12 cellular contexts compared by ENCODE assay signal in the genomic region with DNA sequence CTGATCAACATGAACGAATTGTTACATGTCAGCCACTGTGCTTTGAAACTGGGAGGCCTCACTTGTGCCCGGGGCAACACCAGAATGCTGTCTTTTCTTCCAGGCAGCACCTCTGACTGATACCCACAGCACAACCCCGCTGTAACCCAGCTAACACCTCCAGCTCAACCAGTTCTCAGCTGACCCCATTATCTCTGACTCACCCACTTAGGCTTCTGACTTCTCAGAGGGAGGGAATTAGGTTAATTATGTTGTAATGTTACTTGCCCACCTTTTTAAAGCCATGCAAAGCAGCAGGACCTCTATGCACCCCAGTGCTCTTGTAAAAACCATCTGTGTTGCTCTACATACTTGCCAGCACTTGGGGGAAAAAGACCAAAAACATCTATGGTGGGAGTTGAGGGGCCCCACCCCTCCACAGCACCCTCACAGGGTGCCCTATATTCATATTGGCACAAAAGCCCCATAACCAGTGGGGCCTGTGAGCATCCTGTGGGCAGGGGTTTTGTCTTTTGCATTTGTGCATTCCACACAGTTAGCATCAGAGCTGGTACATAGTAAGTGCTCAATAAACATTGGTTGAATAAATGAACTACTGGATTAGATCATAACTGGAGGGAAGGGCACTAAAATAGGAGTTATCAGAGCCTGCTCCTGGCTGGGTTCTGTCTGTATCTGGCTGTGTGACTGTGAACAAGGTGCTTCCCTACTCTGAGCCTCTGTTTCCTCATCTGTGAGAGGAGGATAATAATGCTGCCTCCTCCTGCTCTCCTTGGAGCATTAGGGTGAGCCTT. TPM values are rescaled to one million over a fixed set of nuclear protein-coding genes. Genes with fewer than 3 reads are reported as not detected.
DNase-seq lines count a peak whose midpoint lies in the region; ATAC-seq, FAIRE-seq and TF ChIP-seq lines count a peak whose summit lies in the region.
"Had no signal": no experiment of that assay in that cellular context is flagged by ENCODE, and none has a peak within 500 bp of the region (broad histone marks: within the 10 kb centered on the region; RNA-seq: fewer than 3 reads in every experiment).

No MANE protein-coding gene starts in this region.

- no TSS peak for BruUV-seq in K562 (replicated peaks; lab: Mats Ljungman, UMichigan)

- no peaks in the 10 kb centered on the region for H3K9me1 ChIP-seq in K562 (ENCODE audit: control insufficient read depth, insufficient read depth, low read length)

- H2AFZ ChIP-seq in K562 (ENCODE audit: low read depth, low read length): no peak overlapping the region

- no peak for TF ChIP-seq RAD21 in K562 (CRISPR knock-in tag; conservative IDR thresholded peaks at IDR 0.05 in 1 of 2, IDR thresholded peaks at IDR 0.05 in 1 of 2)

- peak; percentile 39 for DNase-seq in DMS 273 (lab: John Stamatoyannopoulos, UW; ENCODE audit: unreplicated experiment)
- DNase-seq in DMS 273 treated with DMSO at 0.1 percent for 48 hours (lab: John Stamatoyannopoulos, UW): no peak
- DNase-seq in NCI-H1436 (lab: John Stamatoyannopoulos, UW): peak; percentile 41
- no peak for DNase-seq in K562 (ENCODE audit: extremely low read depth in 1 of 4, low spot score in 3 of 4)
- DNase-seq in omental fat pad (ENCODE audit: low spot score): no peak
- DNase-seq in activated effector memory CD4-positive, alpha-beta T cell treated with anti-CD3 and anti-CD28 coated beads, Interleukin-2, amount 50 U/mL, for 16 hours: no peak
- no peak for DNase-seq in NCI-H2196 (lab: John Stamatoyannopoulos, UW; ENCODE audit: unreplicated experiment)
- DNase-seq: lower lobe of right lung, testis had no signal

- no peak for TF ChIP-seq EP300 in K562 (IDR thresholded peaks at IDR 0.05; ENCODE audit: low read length)

- no peak overlapping the region for H3K27ac ChIP-seq in K562 (ENCODE audit: extremely low read depth, low read depth, low read length)
- H3K27ac ChIP-seq: 22Rv1, lower lobe of right lung, testis had no signal

- no peaks in the 10 kb centered on the region for H3K79me2 ChIP-seq in K562 (ENCODE audit: control insufficient read depth, insufficient read depth, low read length)

- TF ChIP-seq POLR2A in K562 (conservative IDR thresholded peaks at IDR 0.05): no peak

- POLR2A ChIA-PET in K562 (lab: Yijun Ruan, JAX): interaction anchor here (0.6 kb wide), 2 partner anchors 30 to 332 kb away, joined by 3 read pairs; no protein-coding TSS in a partner anchor

- H3K9ac ChIP-seq in K562 (ENCODE audit: insufficient read depth in 1 of 2, low read depth in 2 of 2, low read length in 2 of 2): no peak overlapping the region

- CTCF ChIA-PET in K562 (lab: Yijun Ruan, JAX; ENCODE audit: low intra/inter-chr PET ratio): no interaction called here

- no peaks in the 10 kb centered on the region for H3K36me3 ChIP-seq in K562 (ENCODE audit: control insufficient read depth, insufficient read depth, low read length)
- H3K36me3 ChIP-seq: lower lobe of right lung had no signal

- ATAC-seq in K562: no peak
- ATAC-seq in omental fat pad (ENCODE audit: low FRiP score): peak; percentile 87
- no peak for ATAC-seq in HG02642 (IDR thresholded peaks at IDR 0.05; ENCODE audit: poor library complexity, unreplicated experiment)
- ATAC-seq: lower lobe of right lung had no signal

- no peak for FAIRE-seq in K562 (lab: Jason Lieb, UNC)

- intact Hi-C loops in K562 (cut with micrococcal nuclease): no loop called here

- 0 out of 2 replicates have a peak, but pooled peaks cover 3% of the 10 kb centered on the region for H3K9me3 ChIP-seq in K562 (replicated peaks; ENCODE audit: control insufficient read depth, insufficient read depth, low read depth, low read length)
- H3K9me3 ChIP-seq: lower lobe of right lung, testis had no signal

- H4K20me1 ChIP-seq in K562 (replicated peaks; ENCODE audit: control insufficient read depth, insufficient read depth, low read length): no peaks in the 10 kb centered on the region; the same call in 1 of the 2 replicates

- peaks cover 38 to 68% of the 10 kb centered on the region in 2 experiments for H3K27me3 ChIP-seq in K562 (ENCODE audit: control insufficient read depth in 2 of 2, insufficient read depth in 2 of 2, low read length in 2 of 2)
- H3K27me3 ChIP-seq: testis had no signal

- no peak overlapping the region for H3K4me3 ChIP-seq in K562
- H3K4me3 ChIP-seq: lower lobe of right lung, testis had no signal

- no peak overlapping the region for H3K4me2 ChIP-seq in K562 (ENCODE audit: insufficient read depth, low read length)

- TF ChIP-seq CTCF in K562 (IDR thresholded peaks at IDR 0.05 in 2 of 3, conservative IDR thresholded peaks at IDR 0.05 in 1 of 3; ENCODE audit: insufficient read depth in 2 of 3, low read depth in 1 of 3, low read length in 3 of 3) (no peak), omental fat pad (IDR thresholded peaks at IDR 0.05) (no peak)

- in situ Hi-C loops in K562 (cut with MboI): no loop called here

- 5% methylated on average over 3 of the region's 3 CpGs for WGBS in K562 (ENCODE audit: insufficient coverage, low coverage, missing lambda C conversion rate)

- no peaks in the 10 kb centered on the region; a peak in 2 of 5 replicates for H3K4me1 ChIP-seq in K562 (replicated peaks in 1 of 2; ENCODE audit: control insufficient read depth in 2 of 2, insufficient read depth in 2 of 2, low read length in 2 of 2)
- H3K4me1 ChIP-seq: lower lobe of right lung had no signal

TF ChIP-seq in K562, 482 proteins besides CTCF, POLR2A, EP300 and RAD21 (continues in another document):
- TF ChIP-seq RBM25 (IDR thresholded peaks at IDR 0.05; ENCODE audit: low read depth, low read length, severe bottlenecking) (peak; percentile 13), JUND (IDR thresholded peaks at IDR 0.05; ENCODE audit: borderline replicate concordance, low read depth, low read length) (peak; percentile 44; the same call in 1 of the 2 replicates), JUND (tag; IDR thresholded peaks at IDR 0.05; ENCODE audit: borderline replicate concordance, low read depth, low read length) (no peak; the same call in 2 of the 3 replicates)
- TF ChIP-seq, protein P1, sequence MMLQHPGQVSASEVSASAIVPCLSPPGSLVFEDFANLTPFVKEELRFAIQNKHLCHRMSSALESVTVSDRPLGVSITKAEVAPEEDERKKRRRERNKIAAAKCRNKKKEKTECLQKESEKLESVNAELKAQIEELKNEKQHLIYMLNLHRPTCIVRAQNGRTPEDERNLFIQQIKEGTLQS (IDR thresholded peaks at IDR 0.05): 0 out of 2 replicates have a peak, but pooled peaks have one; percentile 7
- TF ChIP-seq, protein P1 (CRISPR knock-in tag; conservative IDR thresholded peaks at IDR 0.05): no peak
- TF ChIP-seq, protein P2, sequence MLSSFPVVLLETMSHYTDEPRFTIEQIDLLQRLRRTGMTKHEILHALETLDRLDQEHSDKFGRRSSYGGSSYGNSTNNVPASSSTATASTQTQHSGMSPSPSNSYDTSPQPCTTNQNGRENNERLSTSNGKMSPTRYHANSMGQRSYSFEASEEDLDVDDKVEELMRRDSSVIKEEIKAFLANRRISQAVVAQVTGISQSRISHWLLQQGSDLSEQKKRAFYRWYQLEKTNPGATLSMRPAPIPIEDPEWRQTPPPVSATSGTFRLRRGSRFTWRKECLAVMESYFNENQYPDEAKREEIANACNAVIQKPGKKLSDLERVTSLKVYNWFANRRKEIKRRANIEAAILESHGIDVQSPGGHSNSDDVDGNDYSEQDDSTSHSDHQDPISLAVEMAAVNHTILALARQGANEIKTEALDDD (IDR thresholded peaks at IDR 0.05): peak; percentile 88

RNA-seq across cellular contexts. Expression of a gene that starts 22.3 kb away (rescaled TPM):
- total RNA-seq in K562 (2011; cell fraction: chromatin; rRNA removed; ENCODE audit: low replicate concordance): not detected in 2 replicates
- total RNA-seq in K562 (2011; cell fraction: nucleolus; rRNA removed): not detected in 2 replicates
- total RNA-seq in K562 (2011; cell fraction: nucleoplasm; rRNA removed): not detected in 2 replicates
- total RNA-seq in K562 (2014; rRNA removed) (not detected in 2 replicates), K562 (2014; rRNA removed; fragmentation: Illumina TruSeq; extraction: Trizol) (not detected in 2 replicates), K562 (2015; rRNA removed; fragmentation: Illumina TruSeq; extraction: Trizol) (not detected in 2 replicates), K562 (2021) (not detected in 2 replicates), omental fat pad (not detected)
- polyA plus RNA-seq in K562 (2011; rRNA removed) (not detected in 2 replicates), K562 (2014; fragmentation: Illumina TruSeq; extraction: Trizol) (not detected in 2 replicates), K562 (2014; fragmentation: Nextera tagmentation; extraction: Ambion mirVana) (not detected), K562 (2014; rRNA removed) (not detected in 2 replicates)
- polyA plus RNA-seq in K562 (2011; cell fraction: cytosol; rRNA removed): not detected in 2 replicates
- not detected in 2 replicates for polyA plus RNA-seq in K562 (2011; cell fraction: nucleus; rRNA removed)
- not detected in 2 replicates for polyA plus RNA-seq in K562 (2012)
- polyA minus RNA-seq in K562 (2011; rRNA and poly(A)+ RNA removed): not detected in 2 replicates
- not detected in 2 replicates for polyA minus RNA-seq in K562 (2011; cell fraction: cytosol; rRNA and poly(A)+ RNA removed)
- polyA minus RNA-seq in K562 (2011; cell fraction: nucleus; rRNA and poly(A)+ RNA removed): not detected in 2 replicates
- total RNA-seq: LHCN-M2, lower lobe of right lung had no signal

RNA-seq across cellular contexts. Expression of a gene that starts 44.6 kb away (rescaled TPM):
- not detected in 2 replicates for total RNA-seq in K562 (2011; cell fraction: chromatin; rRNA removed; ENCODE audit: low replicate concordance)
- 0.17 TPM in 1 of 2 replicates, not detected in the other for total RNA-seq in K562 (2011; cell fraction: nucleolus; rRNA removed)
- total RNA-seq in K562 (2011; cell fraction: nucleoplasm; rRNA removed): 0.29 TPM in 1 of 2 replicates, not detected in the other
- total RNA-seq in K562 (2014; rRNA removed) (0.27 TPM in 1 of 2 replicates, not detected in the other), K562 (2014; rRNA removed; fragmentation: Illumina TruSeq; extraction: Trizol) (0.04 TPM in 1 of 2 replicates, not detected in the other), K562 (2015; rRNA removed; fragmentation: Illumina TruSeq; extraction: Trizol) (0.14 TPM in 1 of 2 replicates, not detected in the other), K562 (2021) (0.11 and 0.13 TPM in 2 replicates), omental fat pad (under 1 TPM in 1 of 4 donors, not detected in 3; 0.37 TPM)
- polyA plus RNA-seq in K562 (2011; rRNA removed) (not detected in 2 replicates), K562 (2014; fragmentation: Illumina TruSeq; extraction: Trizol) (0.16 and 0.17 TPM in 2 replicates), K562 (2014; fragmentation: Nextera tagmentation; extraction: Ambion mirVana) (under 1 TPM in 1 of 2 experiments, not detected in 1; 0.08 TPM), K562 (2014; rRNA removed) (0.07 and 0.22 TPM in 2 replicates)
- 0.06 and 0.07 TPM in 2 replicates for polyA plus RNA-seq in K562 (2011; cell fraction: cytosol; rRNA removed)
- polyA plus RNA-seq in K562 (2011; cell fraction: nucleus; rRNA removed): not detected in 2 replicates
- polyA plus RNA-seq in K562 (2012): 0.22 and 2.4 TPM in 2 replicates
- not detected in 2 replicates for polyA minus RNA-seq in K562 (2011; rRNA and poly(A)+ RNA removed)
- not detected in 2 replicates for polyA minus RNA-seq in K562 (2011; cell fraction: cytosol; rRNA and poly(A)+ RNA removed)
- polyA minus RNA-seq in K562 (2011; cell fraction: nucleus; rRNA and poly(A)+ RNA removed): not detected in 2 replicates
- total RNA-seq: LHCN-M2 had no signal

Comparison
In these comparisons a context has a peak if more than half of its experiments do, and no peak if none do; other contexts are left out.
1. DNase-seq: peak in DMS 273 (single experiment) and NCI-H1436 (single experiment); none in DMS 273 treated with DMSO at 0.1 percent for 48 hours (single experiment), K562 (0 of 4), omental fat pad (single experiment), activated effector memory CD4-positive, alpha-beta T cell treated with anti-CD3 and anti-CD28 coated beads, Interleukin-2, amount 50 U/mL, for 16 hours (single experiment) and NCI-H2196 (single experiment).